ENCODE assay signal across 1 cellular context in the genomic region with DNA sequence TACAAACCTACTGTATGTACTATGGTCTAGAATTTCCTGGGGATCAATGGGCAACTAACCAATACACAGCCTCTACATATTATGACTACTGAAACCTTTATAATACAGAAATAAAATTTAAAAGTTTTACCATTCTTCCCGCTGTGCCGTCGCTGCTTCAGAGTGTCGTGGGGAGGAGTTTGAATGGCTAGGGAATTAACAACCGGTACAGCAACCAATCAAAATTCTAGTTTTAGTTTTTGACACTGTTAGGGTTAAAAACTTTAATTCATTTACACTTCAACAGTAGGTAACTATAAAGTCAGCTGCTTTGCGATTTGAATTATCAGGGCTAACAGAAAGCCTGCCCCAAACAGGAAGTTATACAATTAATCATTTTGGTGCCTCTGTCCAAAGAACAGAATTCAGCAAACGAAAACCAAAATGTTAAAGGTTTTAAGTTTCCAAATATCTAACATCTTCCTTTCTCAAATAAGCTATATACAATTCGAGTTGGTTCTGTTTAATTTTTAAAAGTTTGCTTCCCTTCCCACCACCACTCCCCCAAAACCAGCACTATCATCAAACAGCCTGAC.
TF ChIP-seq lines count a peak whose summit lies in the region.

No MANE protein-coding gene starts in this region.

TF ChIP-seq in SK-N-SH treated with all-trans-retinoic acid at 6 μM for 48 hours, 23 proteins besides CTCF, POLR2A, EP300 and RAD21 (continued from another document):
- TF ChIP-seq, protein P1, sequence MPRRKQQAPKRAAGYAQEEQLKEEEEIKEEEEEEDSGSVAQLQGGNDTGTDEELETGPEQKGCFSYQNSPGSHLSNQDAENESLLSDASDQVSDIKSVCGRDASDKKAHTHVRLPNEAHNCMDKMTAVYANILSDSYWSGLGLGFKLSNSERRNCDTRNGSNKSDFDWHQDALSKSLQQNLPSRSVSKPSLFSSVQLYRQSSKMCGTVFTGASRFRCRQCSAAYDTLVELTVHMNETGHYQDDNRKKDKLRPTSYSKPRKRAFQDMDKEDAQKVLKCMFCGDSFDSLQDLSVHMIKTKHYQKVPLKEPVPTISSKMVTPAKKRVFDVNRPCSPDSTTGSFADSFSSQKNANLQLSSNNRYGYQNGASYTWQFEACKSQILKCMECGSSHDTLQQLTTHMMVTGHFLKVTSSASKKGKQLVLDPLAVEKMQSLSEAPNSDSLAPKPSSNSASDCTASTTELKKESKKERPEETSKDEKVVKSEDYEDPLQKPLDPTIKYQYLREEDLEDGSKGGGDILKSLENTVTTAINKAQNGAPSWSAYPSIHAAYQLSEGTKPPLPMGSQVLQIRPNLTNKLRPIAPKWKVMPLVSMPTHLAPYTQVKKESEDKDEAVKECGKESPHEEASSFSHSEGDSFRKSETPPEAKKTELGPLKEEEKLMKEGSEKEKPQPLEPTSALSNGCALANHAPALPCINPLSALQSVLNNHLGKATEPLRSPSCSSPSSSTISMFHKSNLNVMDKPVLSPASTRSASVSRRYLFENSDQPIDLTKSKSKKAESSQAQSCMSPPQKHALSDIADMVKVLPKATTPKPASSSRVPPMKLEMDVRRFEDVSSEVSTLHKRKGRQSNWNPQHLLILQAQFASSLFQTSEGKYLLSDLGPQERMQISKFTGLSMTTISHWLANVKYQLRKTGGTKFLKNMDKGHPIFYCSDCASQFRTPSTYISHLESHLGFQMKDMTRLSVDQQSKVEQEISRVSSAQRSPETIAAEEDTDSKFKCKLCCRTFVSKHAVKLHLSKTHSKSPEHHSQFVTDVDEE (CRISPR knock-in tag; IDR thresholded peaks at IDR 0.05): no peak
- no peak for TF ChIP-seq ZFP30 (CRISPR knock-in tag; IDR thresholded peaks at IDR 0.05)
- no peak for TF ChIP-seq RARB (CRISPR knock-in tag; IDR thresholded peaks at IDR 0.05)
- TF ChIP-seq BACH2 (CRISPR knock-in tag; IDR thresholded peaks at IDR 0.05; ENCODE audit: borderline replicate concordance): no peak
- TF ChIP-seq, protein P2, sequence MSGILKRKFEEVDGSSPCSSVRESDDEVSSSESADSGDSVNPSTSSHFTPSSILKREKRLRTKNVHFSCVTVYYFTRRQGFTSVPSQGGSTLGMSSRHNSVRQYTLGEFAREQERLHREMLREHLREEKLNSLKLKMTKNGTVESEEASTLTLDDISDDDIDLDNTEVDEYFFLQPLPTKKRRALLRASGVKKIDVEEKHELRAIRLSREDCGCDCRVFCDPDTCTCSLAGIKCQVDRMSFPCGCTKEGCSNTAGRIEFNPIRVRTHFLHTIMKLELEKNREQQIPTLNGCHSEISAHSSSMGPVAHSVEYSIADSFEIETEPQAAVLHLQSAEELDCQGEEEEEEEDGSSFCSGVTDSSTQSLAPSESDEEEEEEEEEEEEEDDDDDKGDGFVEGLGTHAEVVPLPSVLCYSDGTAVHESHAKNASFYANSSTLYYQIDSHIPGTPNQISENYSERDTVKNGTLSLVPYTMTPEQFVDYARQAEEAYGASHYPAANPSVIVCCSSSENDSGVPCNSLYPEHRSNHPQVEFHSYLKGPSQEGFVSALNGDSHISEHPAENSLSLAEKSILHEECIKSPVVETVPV (CRISPR knock-in tag; IDR thresholded peaks at IDR 0.05): no peak
